ENCODE assay signal across 1 cellular context in genomic region chr2:128520787-128521186, GRCh38.
TF ChIP-seq lines count a peak whose summit lies in the region.

No MANE protein-coding gene starts in this region.

TF ChIP-seq in HepG2, 621 proteins besides CTCF, POLR2A, EP300 and RAD21 (continued from another document):
- TF ChIP-seq ZNF563 (CRISPR knock-in tag; IDR thresholded peaks at IDR 0.05) (no peak), ZNF740 (CRISPR knock-in tag; IDR thresholded peaks at IDR 0.05) (no peak)
